In genomic region chr16:10128397-10129258, GRCh38 we compare ENCODE assay signal across 18 cellular contexts. TPM values are rescaled to one million over a fixed set of nuclear protein-coding genes. Genes with fewer than 3 reads are reported as not detected.
DNase-seq lines count a peak whose midpoint lies in the region; ATAC-seq, FAIRE-seq and TF ChIP-seq lines count a peak whose summit lies in the region.
"Had no signal": no experiment of that assay in that cellular context is flagged by ENCODE, and none has a peak within 500 bp of the region (broad histone marks: within the 10 kb centered on the region; RNA-seq: fewer than 3 reads in every experiment).

No MANE protein-coding gene starts in this region.

- no peaks in the 10 kb centered on the region for H3K36me3 ChIP-seq in HepG2 (replicated peaks in 1 of 2; ENCODE audit: control insufficient read depth in 1 of 2, insufficient read depth in 2 of 2, low read length in 2 of 2)
- H3K36me3 ChIP-seq in right lobe of liver, result no peaks in the 10 kb centered on the region
- no peaks in the 10 kb centered on the region for H3K36me3 ChIP-seq in K562 (ENCODE audit: control insufficient read depth, insufficient read depth, low read length)
- H3K36me3 ChIP-seq in thyroid gland, result no peaks in the 10 kb centered on the region
- H3K36me3 ChIP-seq: BLaER1 treated with 17β-estradiol and CSF1 and Interleukin-3, amounts not matched to agents 10 nM and 100 nM had no signal

- no peaks in the 10 kb centered on the region for H3K4me1 ChIP-seq in HepG2 (ENCODE audit: insufficient read depth, low read length)
- H3K4me1 ChIP-seq in right lobe of liver, result no peaks in the 10 kb centered on the region
- no peaks in the 10 kb centered on the region for H3K4me1 ChIP-seq in K562 (replicated peaks in 1 of 2; ENCODE audit: control insufficient read depth in 2 of 2, insufficient read depth in 2 of 2, low read length in 2 of 2)
- no peaks in the 10 kb centered on the region for H3K4me1 ChIP-seq in thyroid gland
- H3K4me1 ChIP-seq: BLaER1 treated with 17β-estradiol and CSF1 and Interleukin-3, amounts not matched to agents 10 nM and 100 nM had no signal

- H2AFZ ChIP-seq in HepG2 (ENCODE audit: low read length) (no peak overlapping the region), K562 (ENCODE audit: low read depth, low read length) (no peak overlapping the region)
- H2AFZ ChIP-seq: GM23338 had no signal

- FAIRE-seq in HepG2 (lab: Jason Lieb, UNC) (no peak), K562 (lab: Jason Lieb, UNC) (no peak)
- FAIRE-seq: GM12892 had no signal

- TF ChIP-seq RAD21 in HepG2 (CRISPR knock-in tag; IDR thresholded peaks at IDR 0.05) (no peak), K562 (CRISPR knock-in tag; conservative IDR thresholded peaks at IDR 0.05 in 1 of 2, IDR thresholded peaks at IDR 0.05 in 1 of 2) (no peak)

- TF ChIP-seq CTCF in HepG2 (CRISPR knock-in tag; IDR thresholded peaks at IDR 0.05) (no peak), right lobe of liver (IDR thresholded peaks at IDR 0.05) (no peak), K562 (IDR thresholded peaks at IDR 0.05 in 2 of 3, conservative IDR thresholded peaks at IDR 0.05 in 1 of 3; ENCODE audit: insufficient read depth in 2 of 3, low read depth in 1 of 3, low read length in 3 of 3) (no peak), fibroblast of the aortic adventitia (IDR thresholded peaks at IDR 0.05; ENCODE audit: insufficient read depth, low read length) (no peak), thyroid gland (IDR thresholded peaks at IDR 0.05) (no peak)

- POLR2A ChIA-PET in HepG2 (lab: Yijun Ruan, JAX) (no interaction called here), K562 (lab: Yijun Ruan, JAX) (no interaction called here)

- peaks cover 4% of the 10 kb centered on the region; the same call in 1 of the 2 replicates for H3K9me3 ChIP-seq in HepG2 (ENCODE audit: low read length)
- H3K9me3 ChIP-seq in right lobe of liver, result no peaks in the 10 kb centered on the region
- H3K9me3 ChIP-seq in K562 (replicated peaks; ENCODE audit: control insufficient read depth, insufficient read depth, low read depth, low read length), result no peaks in the 10 kb centered on the region
- no peaks in the 10 kb centered on the region for H3K9me3 ChIP-seq in thyroid gland

- CTCF ChIA-PET in HepG2 (lab: Yijun Ruan, JAX; ENCODE audit: low intra/inter-chr PET ratio, low total read pairs) (no interaction called here), K562 (lab: Yijun Ruan, JAX; ENCODE audit: low intra/inter-chr PET ratio) (no interaction called here)

- no peak overlapping the region for H3K4me2 ChIP-seq in HepG2 (ENCODE audit: low read depth, low read length)
- H3K4me2 ChIP-seq in K562 (ENCODE audit: insufficient read depth, low read length), result no peak overlapping the region
- H3K4me2 ChIP-seq: BLaER1 treated with 17β-estradiol and CSF1 and Interleukin-3, amounts not matched to agents 10 nM and 100 nM; GM23338 had no signal

- no TSS peak for BruUV-seq in HepG2 (replicated peaks; lab: Mats Ljungman, UMichigan)
- no TSS peak for BruUV-seq in K562 (replicated peaks; lab: Mats Ljungman, UMichigan)

- TF ChIP-seq EP300 in HepG2 (IDR thresholded peaks at IDR 0.05; ENCODE audit: low read depth in 2 of 2, low read length in 2 of 2) (no peak), HepG2 (CRISPR knock-in tag; IDR thresholded peaks at IDR 0.05; ENCODE audit: borderline replicate concordance) (no peak), K562 (IDR thresholded peaks at IDR 0.05; ENCODE audit: low read length) (no peak)

- no peak for TF ChIP-seq POLR2A in HepG2 (IDR thresholded peaks at IDR 0.05; ENCODE audit: insufficient read depth in 1 of 2, low read depth in 2 of 2, low read length in 2 of 2)
- TF ChIP-seq POLR2A in right lobe of liver (IDR thresholded peaks at IDR 0.05), result no peak
- no peak for TF ChIP-seq POLR2A in K562 (conservative IDR thresholded peaks at IDR 0.05)
- TF ChIP-seq POLR2A in thyroid gland (IDR thresholded peaks at IDR 0.05), result no peak

- H3K9ac ChIP-seq in HepG2 (ENCODE audit: insufficient read depth, low read depth, low read length) (no peak overlapping the region), K562 (ENCODE audit: insufficient read depth in 1 of 2, low read depth in 2 of 2, low read length in 2 of 2) (no peak overlapping the region)
- H3K9ac ChIP-seq: BLaER1 treated with 17β-estradiol and CSF1 and Interleukin-3, amounts not matched to agents 10 nM and 100 nM had no signal

- no peaks in the 10 kb centered on the region for H3K9me1 ChIP-seq in K562 (ENCODE audit: control insufficient read depth, insufficient read depth, low read length)

- 12% methylated on average over 9 of the region's 9 CpGs for WGBS in HepG2 (ENCODE audit: low lambda C conversion rate)
- 56% methylated on average over 9 of the region's 9 CpGs for WGBS in right lobe of liver (ENCODE audit: insufficient coverage, low coverage, low lambda C conversion rate, missing lambda C conversion rate)
- 0% methylated on average over 9 of the region's 9 CpGs for WGBS in K562 (ENCODE audit: insufficient coverage, low coverage, missing lambda C conversion rate)
- 71 to 78% methylated on average over 9 of the region's 9 CpGs for WGBS in thyroid gland, 2 donors

- H3K27ac ChIP-seq in HepG2 (ENCODE audit: extremely low read length, insufficient read depth, low read length) (no peak overlapping the region), right lobe of liver (no peak overlapping the region), K562 (ENCODE audit: extremely low read depth, low read depth, low read length) (no peak overlapping the region), thyroid gland (no peak overlapping the region)
- H3K27ac ChIP-seq: 22Rv1; BLaER1 treated with 17β-estradiol and CSF1 and Interleukin-3, amounts not matched to agents 10 nM and 100 nM had no signal

- peaks cover 0 to 12% of the 10 kb centered on the region in 2 experiments; a peak in 2 of 5 replicates for H3K27me3 ChIP-seq in HepG2 (ENCODE audit: control insufficient read depth in 1 of 2, insufficient read depth in 2 of 2, low read length in 2 of 2)
- H3K27me3 ChIP-seq in right lobe of liver, result no peaks in the 10 kb centered on the region
- no peaks in the 10 kb centered on the region; a peak in 2 of 5 replicates for H3K27me3 ChIP-seq in K562 (ENCODE audit: control insufficient read depth in 2 of 2, insufficient read depth in 2 of 2, low read length in 2 of 2)
- no peaks in the 10 kb centered on the region for H3K27me3 ChIP-seq in thyroid gland
- H3K27me3 ChIP-seq: BLaER1 treated with 17β-estradiol and CSF1 and Interleukin-3, amounts not matched to agents 10 nM and 100 nM had no signal

- DNase-seq in HepG2 (ENCODE audit: low spot score), result no peak
- DNase-seq in right lobe of liver, result no peak
- no peak for DNase-seq in K562 (ENCODE audit: extremely low read depth in 1 of 4, low spot score in 3 of 4)
- peak; percentile 78 for DNase-seq in fibroblast of the aortic adventitia (ENCODE audit: low read depth)
- DNase-seq in NCI-H446 treated with DMSO at 0.1 percent for 48 hours (lab: John Stamatoyannopoulos, UW), result no peak
- no peak for DNase-seq in stimulated activated naive CD8-positive, alpha-beta T cell treated with anti-CD3 and anti-CD28 coated beads, Interleukin-15, Interleukin-2, amounts not matched to agents 100 U/mL and 50 U/mL, for 24 hours
- DNase-seq in mucosa of gallbladder (ENCODE audit: low spot score), result no peak
- DNase-seq in thyroid gland, result no peak
- DNase-seq: Calu3; CD4-positive, CD25-positive, alpha-beta regulatory T cell; DMS 273 treated with DMSO at 0.1 percent for 48 hours; H7 had no signal

- no peaks in the 10 kb centered on the region for H4K20me1 ChIP-seq in HepG2 (ENCODE audit: insufficient read depth, low read length)
- H4K20me1 ChIP-seq in K562 (replicated peaks; ENCODE audit: control insufficient read depth, insufficient read depth, low read length), result no peaks in the 10 kb centered on the region
- H4K20me1 ChIP-seq: BLaER1 treated with 17β-estradiol and CSF1 and Interleukin-3, amounts not matched to agents 10 nM and 100 nM had no signal

- H3K4me3 ChIP-seq in HepG2 (replicated peaks in 1 of 3; ENCODE audit: insufficient read depth in 1 of 3, low read depth in 2 of 3, low read length in 3 of 3), result no peak overlapping the region
- H3K4me3 ChIP-seq in right lobe of liver, result no peak overlapping the region
- no peak overlapping the region for H3K4me3 ChIP-seq in K562
- H3K4me3 ChIP-seq in fibroblast of the aortic adventitia (ENCODE audit: low read depth, low read length), result no peak overlapping the region
- no peak overlapping the region for H3K4me3 ChIP-seq in thyroid gland (replicated peaks in 1 of 3)
- H3K4me3 ChIP-seq: BLaER1 treated with 17β-estradiol and CSF1 and Interleukin-3, amounts not matched to agents 10 nM and 100 nM; GM23338 had no signal

- in situ Hi-C loops in HepG2 (cut with HindIII; ENCODE audit: extremely low pct_ligation_motif_present, low pct_unique_long_range_greater_than_20kb) (no loop called here), K562 (cut with MboI) (no loop called here)

- no peak for ATAC-seq in HepG2
- ATAC-seq in right lobe of liver, result no peak
- no peak for ATAC-seq in K562
- no peak for ATAC-seq in stimulated activated naive CD8-positive, alpha-beta T cell treated with anti-CD3 and anti-CD28 coated beads, Interleukin-15, Interleukin-2, amounts not matched to agents 100 U/mL and 50 U/mL, for 24 hours
- ATAC-seq: GM23338 had no signal

- no peaks in the 10 kb centered on the region for H3K79me2 ChIP-seq in HepG2 (ENCODE audit: insufficient read depth, low read length)
- H3K79me2 ChIP-seq in K562 (ENCODE audit: control insufficient read depth, insufficient read depth, low read length), result no peaks in the 10 kb centered on the region

- intact Hi-C loops in HepG2 (cut with micrococcal nuclease; ENCODE audit: unreplicated experiment) (no loop called here), right lobe of liver (cut with DNase I) (no loop called here), K562 (cut with micrococcal nuclease) (no loop called here), thyroid gland (cut with DNase I) (no loop called here)

RNA-seq across cellular contexts. Expression of gene GRIN2A, which starts 53.6 kb away (rescaled TPM):
- total RNA-seq in HepG2 (2016; rRNA removed; fragmentation: Illumina TruSeq; extraction: Trizol), result not detected in 2 replicates
- total RNA-seq in HepG2 (2016; cell fraction: cytosol; rRNA removed; fragmentation: Illumina TruSeq; extraction: Trizol; ENCODE audit: low read depth), result not detected in 2 replicates
- not detected in 2 replicates for total RNA-seq in HepG2 (2016; cell fraction: insoluble cytoplasmic fraction; rRNA removed; fragmentation: Illumina TruSeq; extraction: Trizol)
- not detected in 2 replicates for total RNA-seq in HepG2 (2016; cell fraction: membrane; rRNA removed; fragmentation: Illumina TruSeq; extraction: Trizol)
- not detected in 2 replicates for total RNA-seq in HepG2 (2016; cell fraction: nucleus; rRNA removed; fragmentation: Illumina TruSeq; extraction: Trizol)
- not detected in 2 replicates for polyA plus RNA-seq in HepG2 (2011; rRNA removed)
- not detected in 2 replicates for polyA plus RNA-seq in HepG2 (2011; cell fraction: cytosol; rRNA removed)
- not detected in 2 replicates for polyA plus RNA-seq in HepG2 (2011; cell fraction: nucleus; rRNA removed)
- not detected in 2 replicates for polyA plus RNA-seq in HepG2 (2012)
- polyA plus RNA-seq in HepG2 (2016; cell fraction: cytosol; fragmentation: Illumina TruSeq; extraction: Trizol; ENCODE audit: low read depth), result not detected in 2 replicates
- not detected in 2 replicates for polyA plus RNA-seq in HepG2 (2016; cell fraction: insoluble cytoplasmic fraction; fragmentation: Illumina TruSeq; extraction: Trizol; ENCODE audit: low read depth)
- polyA plus RNA-seq in HepG2 (2016; cell fraction: membrane; fragmentation: Illumina TruSeq; extraction: Trizol; ENCODE audit: low read depth), result not detected in 2 replicates
- polyA plus RNA-seq in HepG2 (2016; cell fraction: nucleus; fragmentation: Illumina TruSeq; extraction: Trizol; ENCODE audit: insufficient read depth, low read depth), result not detected in 2 replicates
- polyA minus RNA-seq in HepG2 (2011; rRNA and poly(A)+ RNA removed; ENCODE audit: low replicate concordance), result not detected in 2 replicates
- not detected in 2 replicates for polyA minus RNA-seq in HepG2 (2011; cell fraction: cytosol; rRNA and poly(A)+ RNA removed)
- not detected in 2 replicates for polyA minus RNA-seq in HepG2 (2011; cell fraction: nucleus; rRNA and poly(A)+ RNA removed)
- total RNA-seq in right lobe of liver, result not detected
- total RNA-seq in K562 (2011; cell fraction: chromatin; rRNA removed; ENCODE audit: low replicate concordance), result not detected in 2 replicates
- not detected in 2 replicates for total RNA-seq in K562 (2011; cell fraction: nucleolus; rRNA removed)
- total RNA-seq in K562 (2011; cell fraction: nucleoplasm; rRNA removed), result under 0.01 TPM in 1 of 2 replicates, not detected in the other
- total RNA-seq in K562 (2014; rRNA removed), result not detected in 2 replicates
- total RNA-seq in K562 (2014; rRNA removed; fragmentation: Illumina TruSeq; extraction: Trizol), result not detected in 2 replicates
- total RNA-seq in K562 (2015; rRNA removed; fragmentation: Illumina TruSeq; extraction: Trizol), result not detected in 2 replicates
- not detected in 2 replicates for total RNA-seq in K562 (2021)
- polyA plus RNA-seq in K562 (2011; rRNA removed), result not detected in 2 replicates
- polyA plus RNA-seq in K562 (2011; cell fraction: cytosol; rRNA removed), result not detected in 2 replicates
- polyA plus RNA-seq in K562 (2011; cell fraction: nucleus; rRNA removed), result not detected in 2 replicates
- 0.01 and 0.08 TPM in 2 replicates for polyA plus RNA-seq in K562 (2012)
- not detected in 2 replicates for polyA plus RNA-seq in K562 (2014; fragmentation: Illumina TruSeq; extraction: Trizol)
- not detected for polyA plus RNA-seq in K562 (2014; fragmentation: Nextera tagmentation; extraction: Ambion mirVana)
- not detected in 2 replicates for polyA plus RNA-seq in K562 (2014; rRNA removed)
- polyA minus RNA-seq in K562 (2011; rRNA and poly(A)+ RNA removed), result 0.28 TPM in 1 of 2 replicates, not detected in the other
- polyA minus RNA-seq in K562 (2011; cell fraction: cytosol; rRNA and poly(A)+ RNA removed), result not detected in 2 replicates
- polyA minus RNA-seq in K562 (2011; cell fraction: nucleus; rRNA and poly(A)+ RNA removed), result not detected in 2 replicates
- total RNA-seq in fibroblast of the aortic adventitia (ENCODE audit: low replicate concordance), result 0.33 and 3.4 TPM in 2 replicates
- 62.8 TPM for total RNA-seq in mucosa of gallbladder
- total RNA-seq in thyroid gland, result 1 to 10 TPM in 1 of 4 donors, under 1 TPM in 3; 0.11 to 1.3 (median 0.53) TPM
- total RNA-seq: CD4-positive, CD25-positive, alpha-beta regulatory T cell; G401; HT1080 had no signal
- polyA plus RNA-seq: CD4-positive, CD25-positive, alpha-beta regulatory T cell had no signal

Comparison
In these comparisons a context has a peak if more than half of its experiments do, and no peak if none do; other contexts are left out.
1. RNA of gene GRIN2A, which starts 53.6 kb away (total RNA-seq): 62.8 TPM in mucosa of gallbladder (single experiment); 0.33 to 3.4 TPM in fibroblast of the aortic adventitia, 0.11 to 1.3 TPM in thyroid gland, not detected in HepG2, not detected in right lobe of liver and under 0.01 TPM in K562; every median in the first group is over 10 times any median in the second.
2. Of the 241 proteins assayed by ChIP-seq in both HepG2 and K562: peak only in HepG2: none; only in K562: none; in both: ZKSCAN1; in neither: 240.